Comparison of ENCODE assay signal across 14 cellular contexts in the genomic region with DNA sequence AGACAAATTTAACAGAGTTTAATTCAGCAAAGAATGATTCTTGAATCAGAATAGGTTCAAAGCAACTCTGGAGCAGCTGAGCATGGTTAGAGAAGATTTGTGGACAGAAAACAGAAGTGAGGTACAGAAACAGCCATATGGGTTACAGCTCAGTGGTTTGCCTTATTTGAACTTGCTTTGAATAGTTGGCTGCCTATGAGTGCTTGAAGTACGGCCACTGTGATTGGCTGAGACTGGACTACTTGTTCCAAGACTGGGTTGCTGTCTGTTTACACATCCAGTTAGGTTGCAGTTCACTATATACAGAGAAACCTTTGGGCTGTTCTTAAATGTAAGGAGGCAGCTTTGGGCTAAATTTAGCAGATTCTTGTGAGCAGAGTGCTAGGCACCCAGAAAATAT.
DNase-seq lines count a peak whose midpoint lies in the region; ATAC-seq and TF ChIP-seq lines count a peak whose summit lies in the region.
"Had no signal": no experiment of that assay in that cellular context is flagged by ENCODE, and none has a peak within 500 bp of the region (broad histone marks: within the 10 kb centered on the region; RNA-seq: fewer than 3 reads in every experiment).

No MANE protein-coding gene starts in this region.

- H3K9ac ChIP-seq in endodermal cell (ENCODE audit: extremely low read depth, low read length, poor library complexity, severe bottlenecking), result no peak overlapping the region

- peak overlapping the region; percentile 26 for H3K4me3 Mint-ChIP-seq in endodermal cell
- H3K4me3 Mint-ChIP-seq: activated T-cell treated with anti-CD3 and anti-CD28 coated beads, Interleukin-2, amount 50 U/mL, for 72 hours; CD4-positive, alpha-beta T cell; central memory CD8-positive, alpha-beta T cell; stimulated activated naive B cell treated with anti-CD40 and anti-IgM and Interleukin-4, amounts not matched to agents 10 μg/mL and 1 μg/mL and 100 μg/mL, for 72 hours; T-helper 17 cell had no signal

- no peak for TF ChIP-seq EP300 in gastroesophageal sphincter (IDR thresholded peaks at IDR 0.05)

- peaks cover 50% of the 10 kb centered on the region for H3K4me1 Mint-ChIP-seq in endodermal cell
- H3K4me1 Mint-ChIP-seq: central memory CD8-positive, alpha-beta T cell; stimulated activated naive B cell treated with anti-CD40 and anti-IgM and Interleukin-4, amounts not matched to agents 10 μg/mL and 1 μg/mL and 100 μg/mL, for 72 hours; T-helper 17 cell had no signal

- intact Hi-C loops in adrenal gland (cut with DNase I), result no loop called here

- H3K27ac ChIP-seq in endodermal cell (ENCODE audit: low read depth, low read length) (no peak overlapping the region), gastroesophageal sphincter (no peak overlapping the region), adrenal gland (no peak overlapping the region)

- 83 to 86% methylated on average over 1 of the region's 1 CpG for WGBS in endodermal cell (ENCODE audit: insufficient coverage in 1 of 2, insufficient read length in 1 of 2), 2 experiments
- 50 to 100% methylated on average over 1 of the region's 1 CpG for WGBS in gastroesophageal sphincter (ENCODE audit: low coverage in 1 of 2), 2 donors
- WGBS in adrenal gland, 4 donors, result 65 to 90% (median 77%) methylated on average over 1 of the region's 1 CpG

- TF ChIP-seq CTCF in endodermal cell (conservative IDR thresholded peaks at IDR 0.05) (no peak), gastroesophageal sphincter (IDR thresholded peaks at IDR 0.05) (no peak), adrenal gland (IDR thresholded peaks at IDR 0.05) (no peak)

- H3K36me3 Mint-ChIP-seq in endodermal cell (ENCODE audit: low read depth), result peaks cover 10% of the 10 kb centered on the region
- H3K36me3 Mint-ChIP-seq: stimulated activated naive B cell treated with anti-CD40 and anti-IgM and Interleukin-4, amounts not matched to agents 10 μg/mL and 1 μg/mL and 100 μg/mL, for 72 hours had no signal

- H3K36me3 ChIP-seq in endodermal cell (ENCODE audit: control insufficient read depth, insufficient read depth, low read length) (no peaks in the 10 kb centered on the region), gastroesophageal sphincter (no peaks in the 10 kb centered on the region), adrenal gland (replicated peaks in 1 of 2) (no peaks in the 10 kb centered on the region)

- no peak for DNase-seq in endodermal cell
- no peak for DNase-seq in HK-2 (ENCODE audit: unreplicated experiment)
- DNase-seq in adrenal gland, result no peak
- no peak for DNase-seq in T-helper 2 cell
- DNase-seq: activated T-cell treated with anti-CD3 and anti-CD28 coated beads, Interleukin-2, amount 50 U/mL, for 72 hours; CD4-positive, alpha-beta T cell; foreskin fibroblast; stimulated activated naive B cell treated with anti-CD40 and anti-IgM and Interleukin-4, amounts not matched to agents 10 μg/mL and 1 μg/mL and 100 μg/mL, for 72 hours; T-helper 17 cell had no signal

- H3K9me3 ChIP-seq in endodermal cell (ENCODE audit: control insufficient read depth, low read length) (no peaks in the 10 kb centered on the region), gastroesophageal sphincter (no peaks in the 10 kb centered on the region), adrenal gland (replicated peaks in 1 of 3) (no peaks in the 10 kb centered on the region)

- H3K4me1 ChIP-seq in endodermal cell (ENCODE audit: control insufficient read depth, insufficient read depth, low read length) (peaks cover 21% of the 10 kb centered on the region), gastroesophageal sphincter (no peaks in the 10 kb centered on the region), adrenal gland (replicated peaks in 1 of 2) (no peaks in the 10 kb centered on the region)

- peaks cover 7% of the 10 kb centered on the region for H3K9me3 Mint-ChIP-seq in endodermal cell

- H3K27me3 ChIP-seq in endodermal cell (ENCODE audit: control insufficient read depth, insufficient read depth, low read length, poor library complexity, severe bottlenecking) (peaks cover 7% of the 10 kb centered on the region), gastroesophageal sphincter (no peaks in the 10 kb centered on the region), adrenal gland (no peaks in the 10 kb centered on the region)

- TF ChIP-seq POLR2A in gastroesophageal sphincter (IDR thresholded peaks at IDR 0.05) (no peak), adrenal gland (IDR thresholded peaks at IDR 0.05) (no peak)

- ATAC-seq in GM18520 (IDR thresholded peaks at IDR 0.05; ENCODE audit: unreplicated experiment) (peak; percentile 68), GM21619 (IDR thresholded peaks at IDR 0.05; ENCODE audit: unreplicated experiment) (peak; percentile 86), HG03442 (IDR thresholded peaks at IDR 0.05; ENCODE audit: unreplicated experiment) (peak; percentile 79), gastroesophageal sphincter (no peak)
- ATAC-seq: activated T-cell treated with anti-CD3 and anti-CD28 coated beads, Interleukin-2, amount 50 U/mL, for 72 hours; T-helper 17 cell had no signal

- no peak overlapping the region for H3K27ac Mint-ChIP-seq in endodermal cell
- H3K27ac Mint-ChIP-seq: activated T-cell treated with anti-CD3 and anti-CD28 coated beads, Interleukin-2, amount 50 U/mL, for 72 hours; CD4-positive, alpha-beta T cell; stimulated activated naive B cell treated with anti-CD40 and anti-IgM and Interleukin-4, amounts not matched to agents 10 μg/mL and 1 μg/mL and 100 μg/mL, for 72 hours; T-helper 17 cell had no signal

- peaks cover 19% of the 10 kb centered on the region for H3K27me3 Mint-ChIP-seq in endodermal cell (ENCODE audit: insufficient read depth)
- H3K27me3 Mint-ChIP-seq: CD4-positive, alpha-beta T cell; central memory CD8-positive, alpha-beta T cell; stimulated activated naive B cell treated with anti-CD40 and anti-IgM and Interleukin-4, amounts not matched to agents 10 μg/mL and 1 μg/mL and 100 μg/mL, for 72 hours; T-helper 17 cell had no signal

- H3K4me3 ChIP-seq in endodermal cell (ENCODE audit: low read length) (peak overlapping the region; percentile 65), gastroesophageal sphincter (no peak overlapping the region), adrenal gland (no peak overlapping the region)
